12 cellular contexts compared by ENCODE assay signal in the genomic region with DNA sequence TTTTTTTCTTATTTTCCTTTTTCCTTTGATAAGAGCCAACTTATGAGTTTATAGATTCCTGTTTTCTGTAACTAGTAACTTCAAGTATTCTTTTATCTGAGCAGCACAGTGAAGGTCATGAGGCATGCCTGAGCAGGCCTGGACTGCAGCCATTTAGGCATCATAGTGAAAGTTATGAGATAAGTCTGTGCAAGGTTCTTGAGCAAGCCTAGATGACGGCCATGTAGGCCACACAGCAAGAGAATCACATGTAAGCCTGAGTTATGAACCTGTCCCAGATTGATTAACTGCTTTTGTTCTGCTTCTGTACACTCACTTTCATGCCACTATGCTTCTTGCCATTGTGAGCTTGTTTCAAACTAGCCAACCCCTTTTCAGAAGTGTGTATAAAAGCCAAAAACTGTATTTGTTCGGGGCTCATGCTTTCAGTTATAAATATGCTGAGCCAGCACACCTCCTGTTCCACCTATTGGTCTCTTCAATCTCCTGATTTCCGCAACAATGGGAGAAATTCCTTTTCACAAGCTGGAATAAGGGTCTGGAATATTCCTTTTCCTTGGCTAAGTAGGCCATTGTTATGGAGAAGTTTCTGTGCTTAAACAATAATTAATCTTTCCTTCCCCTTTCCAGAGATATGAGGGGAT.
DNase-seq lines count a peak whose midpoint lies in the region; ATAC-seq and TF ChIP-seq lines count a peak whose summit lies in the region.
"Had no signal": no experiment of that assay in that cellular context is flagged by ENCODE, and none has a peak within 500 bp of the region (broad histone marks: within the 10 kb centered on the region; RNA-seq: fewer than 3 reads in every experiment).

No MANE protein-coding gene starts in this region.

- H3K4me3 ChIP-seq in fibroblast of the aortic adventitia (ENCODE audit: low read depth, low read length), result no peak overlapping the region
- H3K4me3 ChIP-seq: thoracic aorta had no signal

- ATAC-seq in GM21390 (IDR thresholded peaks at IDR 0.05; ENCODE audit: unreplicated experiment) (peak; percentile 65), HG03565 (IDR thresholded peaks at IDR 0.05; ENCODE audit: unreplicated experiment) (peak; percentile 93), HG02970 (IDR thresholded peaks at IDR 0.05; ENCODE audit: low FRiP score, unreplicated experiment) (no peak), GM21381 (IDR thresholded peaks at IDR 0.05; ENCODE audit: unreplicated experiment) (no peak)

- TF ChIP-seq POLR2A in erythroblast (IDR thresholded peaks at IDR 0.05; ENCODE audit: low read length), result no peak

- DNase-seq in AG08396 (ENCODE audit: low spot score) (peak; percentile 20), fibroblast of the aortic adventitia (ENCODE audit: low read depth) (peak; percentile 94), SKM-1 (lab: John Stamatoyannopoulos, UW; ENCODE audit: unreplicated experiment) (no peak), erythroblast (lab: John Stamatoyannopoulos, UW) (no peak)
- DNase-seq: anterior cingulate cortex, BE2C, NCI-H526 had no signal

- no peak for TF ChIP-seq CTCF in fibroblast of the aortic adventitia (IDR thresholded peaks at IDR 0.05; ENCODE audit: insufficient read depth, low read length)

Comparison
In these comparisons a context has a peak if more than half of its experiments do, and no peak if none do; other contexts are left out.
1. DNase-seq: peak in AG08396 (single experiment) and fibroblast of the aortic adventitia (single experiment); none in SKM-1 (single experiment) and erythroblast (0 of 2).
2. ATAC-seq: peak in GM21390 (single experiment) and HG03565 (single experiment); none in HG02970 (single experiment) and GM21381 (single experiment).